ENCODE assay signal across 14 cellular contexts in genomic region chr3:38210141-38210757, GRCh38. TPM values are rescaled to one million over a fixed set of nuclear protein-coding genes. Genes with fewer than 3 reads are reported as not detected.
DNase-seq lines count a peak whose midpoint lies in the region; ATAC-seq, FAIRE-seq and TF ChIP-seq lines count a peak whose summit lies in the region.
"Had no signal": no experiment of that assay in that cellular context is flagged by ENCODE, and none has a peak within 500 bp of the region (broad histone marks: within the 10 kb centered on the region; RNA-seq: fewer than 3 reads in every experiment).

No MANE protein-coding gene starts in this region.

- WGBS in pancreas, 2 donors = 94% methylated on average over 2 of the region's 2 CpGs

- no peak for TF ChIP-seq CTCF in activated CD8-positive, alpha-beta T cell treated with anti-CD3 and anti-CD28 coated beads for 36 hours (IDR thresholded peaks at IDR 0.05)
- no peak for TF ChIP-seq CTCF in Caco-2 (IDR thresholded peaks at IDR 0.05; ENCODE audit: insufficient read depth in 1 of 2, low read depth in 1 of 2, low read length in 1 of 2, severe bottlenecking in 1 of 2, unreplicated experiment in 1 of 2)
- TF ChIP-seq CTCF in pancreas (IDR thresholded peaks at IDR 0.05) = no peak

- H3K4me1 Mint-ChIP-seq in activated CD8-positive, alpha-beta T cell treated with anti-CD3 and anti-CD28 coated beads for 36 hours (ENCODE audit: low read depth) = peaks cover 66% of the 10 kb centered on the region
- H3K4me1 Mint-ChIP-seq in Caco-2 (ENCODE audit: low read depth, unreplicated experiment) = no peaks in the 10 kb centered on the region

- H3K27me3 Mint-ChIP-seq in activated CD8-positive, alpha-beta T cell treated with anti-CD3 and anti-CD28 coated beads for 36 hours = no peaks in the 10 kb centered on the region
- H3K27me3 Mint-ChIP-seq in Caco-2 (ENCODE audit: insufficient read depth, unreplicated experiment) = no peaks in the 10 kb centered on the region
- H3K27me3 Mint-ChIP-seq: activated CD4-positive, alpha-beta memory T cell treated with anti-CD3 and anti-CD28 coated beads for 36 hours had no signal

- no TSS peak for BruUV-seq in Caco-2 (replicated peaks; lab: Mats Ljungman, UMichigan)

- intact Hi-C loops in activated CD8-positive, alpha-beta T cell treated with anti-CD3 and anti-CD28 coated beads for 36 hours (cut with micrococcal nuclease) = no loop called here
- intact Hi-C loops in Caco-2 (cut with micrococcal nuclease; ENCODE audit: unreplicated experiment) (no loop called here), pancreas (cut with DNase I) (no loop called here)

- POLR2A ChIA-PET in activated CD8-positive, alpha-beta T cell treated with anti-CD3 and anti-CD28 coated beads for 36 hours (lab: Charles Lee) = interaction anchor here (0.8 kb wide), 1 partner anchor 73 kb away, joined by 4 read pairs; the partner anchor contains the start of gene ACAA1
- POLR2A ChIA-PET in Caco-2 (lab: Charles Lee) = no interaction called here

- peak; percentile 69 for ATAC-seq in GM18499 (IDR thresholded peaks at IDR 0.05; ENCODE audit: insufficient read depth, unreplicated experiment)
- peak; percentile 71 for ATAC-seq in GM19397 (IDR thresholded peaks at IDR 0.05; ENCODE audit: unreplicated experiment)
- peak; percentile 65 for ATAC-seq in HG02938 (IDR thresholded peaks at IDR 0.05; ENCODE audit: unreplicated experiment)
- peak; percentile 57 for ATAC-seq in activated CD8-positive, alpha-beta T cell treated with anti-CD3 and anti-CD28 coated beads for 36 hours
- ATAC-seq in pancreas = no peak
- ATAC-seq: HCT116 had no signal

- CTCF ChIA-PET in activated CD8-positive, alpha-beta T cell treated with anti-CD3 and anti-CD28 coated beads for 36 hours (lab: Charles Lee) = interaction anchor here (0.6 to 2.4 kb wide), 3 partner anchors 29 to 136 kb away, joined by 3 to 9 read pairs (median 3); partner anchors contain the start of gene XYLB
- CTCF ChIA-PET in Caco-2 (lab: Charles Lee) = no interaction called here

- H3K36me3 Mint-ChIP-seq in activated CD8-positive, alpha-beta T cell treated with anti-CD3 and anti-CD28 coated beads for 36 hours (ENCODE audit: low read depth) = peaks cover 28% of the 10 kb centered on the region
- H3K36me3 Mint-ChIP-seq in Caco-2 (ENCODE audit: insufficient read depth, unreplicated experiment) = peaks cover 27% of the 10 kb centered on the region

- DNase-seq in activated CD8-positive, alpha-beta T cell treated with anti-CD3 and anti-CD28 coated beads for 36 hours = no peak
- DNase-seq in Caco-2 (no peak), pancreas (no peak), NCI-H526 (lab: John Stamatoyannopoulos, UW) (no peak), mucosa of gallbladder (ENCODE audit: low spot score) (no peak)
- DNase-seq: activated CD4-positive, alpha-beta memory T cell treated with anti-CD3 and anti-CD28 coated beads for 36 hours; cerebellar nuclear complex; MV-4-11 had no signal

- no peaks in the 10 kb centered on the region for H3K9me3 ChIP-seq in Caco-2
- no peaks in the 10 kb centered on the region for H3K9me3 ChIP-seq in pancreas

- H3K4me3 ChIP-seq in Caco-2 (ENCODE audit: low read depth, low read length) (no peak overlapping the region), pancreas (no peak overlapping the region)

- H3K9me3 Mint-ChIP-seq in activated CD8-positive, alpha-beta T cell treated with anti-CD3 and anti-CD28 coated beads for 36 hours = no peaks in the 10 kb centered on the region
- no peaks in the 10 kb centered on the region for H3K9me3 Mint-ChIP-seq in Caco-2 (ENCODE audit: unreplicated experiment)
- H3K9me3 Mint-ChIP-seq: activated CD4-positive, alpha-beta memory T cell treated with anti-CD3 and anti-CD28 coated beads for 36 hours had no signal

- no peaks in the 10 kb centered on the region for H3K27me3 ChIP-seq in Caco-2 (replicated peaks; ENCODE audit: control insufficient read depth, insufficient read depth, low read length)
- H3K27me3 ChIP-seq in pancreas = no peaks in the 10 kb centered on the region

- no peak overlapping the region for H3K4me3 Mint-ChIP-seq in activated CD8-positive, alpha-beta T cell treated with anti-CD3 and anti-CD28 coated beads for 36 hours
- H3K4me3 Mint-ChIP-seq in Caco-2 (ENCODE audit: unreplicated experiment) = no peak overlapping the region
- H3K4me3 Mint-ChIP-seq: activated CD4-positive, alpha-beta memory T cell treated with anti-CD3 and anti-CD28 coated beads for 36 hours had no signal

- H3K27ac ChIP-seq in pancreas = no peak overlapping the region

- H3K36me3 ChIP-seq in Caco-2 (ENCODE audit: control insufficient read depth, insufficient read depth, low read length) (no peaks in the 10 kb centered on the region), pancreas (no peaks in the 10 kb centered on the region)

- no peak for FAIRE-seq in pancreas (lab: Jason Lieb, UNC)
- FAIRE-seq: frontal cortex had no signal

- H3K4me1 ChIP-seq in Caco-2 (no peaks in the 10 kb centered on the region), pancreas (no peaks in the 10 kb centered on the region)

- H3K27ac Mint-ChIP-seq in activated CD8-positive, alpha-beta T cell treated with anti-CD3 and anti-CD28 coated beads for 36 hours = peak overlapping the region; percentile 4
- no peak overlapping the region for H3K27ac Mint-ChIP-seq in Caco-2 (ENCODE audit: unreplicated experiment)
- H3K27ac Mint-ChIP-seq: activated CD4-positive, alpha-beta memory T cell treated with anti-CD3 and anti-CD28 coated beads for 36 hours had no signal

RNA-seq across cellular contexts. Expression of gene OXSR1, which starts 44.9 kb away (rescaled TPM):
- 10 to 100 TPM; 56.5 to 57.9 TPM for total RNA-seq in activated CD8-positive, alpha-beta T cell treated with anti-CD3 and anti-CD28 coated beads for 36 hours
- total RNA-seq in Caco-2 (2022) (39.2 and 39.3 TPM in 2 replicates), pancreas (10 to 100 TPM in 4 of 6 donors, 1 to 10 TPM in 2; 8.5 to 16.0 (median 10.4) TPM), mucosa of gallbladder (36.7 TPM)
- 10 to 100 TPM in 1 of 2 donors, 1 to 10 TPM in 1; 6.3 to 10.7 TPM for polyA plus RNA-seq in pancreas

RNA-seq across cellular contexts. Expression of gene SLC22A13, which starts 55.4 kb away (rescaled TPM):
- under 1 TPM; 0.18 to 0.31 TPM for total RNA-seq in activated CD8-positive, alpha-beta T cell treated with anti-CD3 and anti-CD28 coated beads for 36 hours
- 0.36 and 0.63 TPM in 2 replicates for total RNA-seq in Caco-2 (2022)
- under 1 TPM in 5 of 6 donors, not detected in 1; 0.18 to 0.69 (median 0.42) TPM for total RNA-seq in pancreas
- polyA plus RNA-seq in pancreas = under 1 TPM; 0.05 to 0.23 TPM
- total RNA-seq in mucosa of gallbladder = 0.95 TPM
- total RNA-seq: RPMI7951 had no signal

Comparison
In these comparisons a context has a peak if more than half of its experiments do, and no peak if none do; other contexts are left out.
1. ATAC-seq: peak in GM18499 (single experiment), GM19397 (single experiment), HG02938 (single experiment) and activated CD8-positive, alpha-beta T cell treated with anti-CD3 and anti-CD28 coated beads for 36 hours (single experiment); none in pancreas (0 of 4).